In the genomic region with DNA sequence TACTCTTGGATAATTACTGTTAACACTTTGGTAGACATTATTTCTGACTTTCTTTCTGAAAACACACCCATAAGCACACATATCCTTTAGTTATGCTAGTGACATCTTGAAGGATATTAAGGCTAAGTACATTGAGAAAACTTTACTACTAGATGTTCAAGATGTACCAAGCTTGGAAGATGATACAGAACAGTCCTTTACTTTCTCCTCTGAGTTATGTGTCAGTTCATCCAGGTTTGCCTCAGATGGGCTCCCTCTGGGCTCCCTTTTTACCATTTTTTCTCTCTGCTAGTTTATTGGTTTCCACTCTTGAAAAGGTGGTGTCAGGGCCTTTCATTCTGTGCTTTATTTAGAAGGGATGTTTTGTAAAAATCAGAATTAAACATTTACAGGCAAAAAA, we compare ENCODE assay signal across 23 cellular contexts.
"Had no signal": no experiment of that assay in that cellular context is flagged by ENCODE, and none has a peak within 500 bp of the region (broad histone marks: within the 10 kb centered on the region; RNA-seq: fewer than 3 reads in every experiment).

No MANE protein-coding gene starts in this region.

- H3K27ac Mint-ChIP-seq: activated CD4-positive, alpha-beta memory T cell treated with anti-CD3 and anti-CD28 coated beads, Interleukin-2, amount 10 ng/mL, durations not matched to agents 7 days and 5 days; activated naive CD4-positive, alpha-beta T cell treated with anti-CD3 and anti-CD28 coated beads, Interleukin-2, amount 10 ng/mL, durations not matched to agents 7 days and 5 days; activated T-cell treated with anti-CD3 and anti-CD28 coated beads, Interleukin-2, amount 50 U/mL, for 72 hours; naive thymus-derived CD8-positive, alpha-beta T cell; neural progenitor cell had no signal

- H3K27me3 ChIP-seq: colonic mucosa, esophagus squamous epithelium, gastrocnemius medialis, neural progenitor cell, spleen, testis, uterus had no signal

- H2AFZ ChIP-seq: neural progenitor cell had no signal

- DNase-seq: activated CD4-positive, alpha-beta memory T cell treated with anti-CD3 and anti-CD28 coated beads, Interleukin-2, amount 10 ng/mL, durations not matched to agents 7 days and 5 days; activated CD4-positive, alpha-beta T cell treated with anti-CD3 and anti-CD28 coated beads for 48 hours; activated effector memory CD4-positive, alpha-beta T cell treated with Interleukin-2 at 50 U/mL for 16 hours; activated naive CD4-positive, alpha-beta T cell treated with anti-CD3 and anti-CD28 coated beads, Interleukin-2, amount 10 ng/mL, durations not matched to agents 7 days and 5 days; activated T-cell treated with anti-CD3 and anti-CD28 coated beads, Interleukin-2, amount 50 U/mL, for 72 hours; amygdala; colonic mucosa; dorsolateral prefrontal cortex; esophagus squamous epithelium; gastrocnemius medialis; hippocampal formation; kidney glomerular epithelial cell; left ventricle myocardium inferior; naive thymus-derived CD8-positive, alpha-beta T cell; retina; spleen; stimulated activated CD4-positive, alpha-beta T cell treated with anti-CD3 and anti-CD28 coated beads, Interleukin-4, amount 100 ng/mL, for 1 hour; stimulated activated naive CD4-positive, alpha-beta T cell; testis; trophoblast cell; uterus had no signal

- H3K27ac ChIP-seq: colonic mucosa, dorsolateral prefrontal cortex, esophagus squamous epithelium, gastrocnemius medialis, left ventricle myocardium inferior, neural progenitor cell, testis, uterus had no signal

- FAIRE-seq: bronchial epithelial cell had no signal

- H3K4me1 Mint-ChIP-seq: activated naive CD4-positive, alpha-beta T cell treated with anti-CD3 and anti-CD28 coated beads, Interleukin-2, amount 10 ng/mL, durations not matched to agents 7 days and 5 days had no signal

- H3K36me3 Mint-ChIP-seq: activated naive CD4-positive, alpha-beta T cell treated with anti-CD3 and anti-CD28 coated beads, Interleukin-2, amount 10 ng/mL, durations not matched to agents 7 days and 5 days; neural progenitor cell had no signal

- H3K4me3 Mint-ChIP-seq: activated CD4-positive, alpha-beta memory T cell treated with anti-CD3 and anti-CD28 coated beads, Interleukin-2, amount 10 ng/mL, durations not matched to agents 7 days and 5 days; activated naive CD4-positive, alpha-beta T cell treated with anti-CD3 and anti-CD28 coated beads, Interleukin-2, amount 10 ng/mL, durations not matched to agents 7 days and 5 days; activated T-cell treated with anti-CD3 and anti-CD28 coated beads, Interleukin-2, amount 50 U/mL, for 72 hours; naive thymus-derived CD8-positive, alpha-beta T cell; neural progenitor cell had no signal

- ATAC-seq: activated T-cell treated with anti-CD3 and anti-CD28 coated beads, Interleukin-2, amount 50 U/mL, for 72 hours; gastrocnemius medialis; naive thymus-derived CD8-positive, alpha-beta T cell had no signal

- H3K4me1 ChIP-seq: colonic mucosa, esophagus squamous epithelium, gastrocnemius medialis, left ventricle myocardium inferior, neural progenitor cell, testis, uterus had no signal

- H3K4me3 ChIP-seq: colonic mucosa, dorsolateral prefrontal cortex, esophagus squamous epithelium, gastrocnemius medialis, left ventricle myocardium inferior, neural progenitor cell, spleen, testis, uterus had no signal

- H3K9ac ChIP-seq: neural progenitor cell had no signal

- H3K36me3 ChIP-seq: colonic mucosa, esophagus squamous epithelium, gastrocnemius medialis, left ventricle myocardium inferior, neural progenitor cell, spleen, uterus had no signal

- H3K4me2 ChIP-seq: neural progenitor cell had no signal

- H3K9me3 ChIP-seq: colonic mucosa, esophagus squamous epithelium, gastrocnemius medialis, testis, uterus had no signal

- H3K9me3 Mint-ChIP-seq: activated CD4-positive, alpha-beta memory T cell treated with anti-CD3 and anti-CD28 coated beads, Interleukin-2, amount 10 ng/mL, durations not matched to agents 7 days and 5 days; activated naive CD4-positive, alpha-beta T cell treated with anti-CD3 and anti-CD28 coated beads, Interleukin-2, amount 10 ng/mL, durations not matched to agents 7 days and 5 days had no signal
